In the genomic region with DNA sequence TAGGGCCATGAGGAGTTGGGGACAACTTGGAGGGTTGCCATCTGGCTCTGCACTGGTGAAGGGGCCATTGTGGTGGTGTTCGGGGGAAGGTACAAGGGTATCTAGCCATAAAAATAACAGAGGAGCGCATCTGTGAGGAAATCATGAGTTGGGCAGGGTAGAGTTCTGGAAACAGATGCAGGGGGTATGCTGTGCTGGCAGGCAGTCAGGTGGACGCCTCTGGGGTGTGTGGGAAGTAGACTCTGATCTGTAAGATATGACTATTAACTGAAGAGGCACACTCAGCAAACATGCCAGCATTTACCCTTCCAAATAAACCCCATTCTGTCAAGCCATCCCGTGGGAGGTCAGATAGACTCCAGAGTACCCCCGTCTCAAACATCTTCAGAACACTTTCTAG, we compare ENCODE assay signal across 1 cellular context.
A peak's percentile ranks its signal among the peaks of the same experiment; 100 is the strongest.
TF ChIP-seq lines count a peak whose summit lies in the region.

No MANE protein-coding gene starts in this region.

TF ChIP-seq in HEK293, 187 proteins besides CTCF, POLR2A, EP300 and RAD21 (continued from another document):
- TF ChIP-seq, protein P1, sequence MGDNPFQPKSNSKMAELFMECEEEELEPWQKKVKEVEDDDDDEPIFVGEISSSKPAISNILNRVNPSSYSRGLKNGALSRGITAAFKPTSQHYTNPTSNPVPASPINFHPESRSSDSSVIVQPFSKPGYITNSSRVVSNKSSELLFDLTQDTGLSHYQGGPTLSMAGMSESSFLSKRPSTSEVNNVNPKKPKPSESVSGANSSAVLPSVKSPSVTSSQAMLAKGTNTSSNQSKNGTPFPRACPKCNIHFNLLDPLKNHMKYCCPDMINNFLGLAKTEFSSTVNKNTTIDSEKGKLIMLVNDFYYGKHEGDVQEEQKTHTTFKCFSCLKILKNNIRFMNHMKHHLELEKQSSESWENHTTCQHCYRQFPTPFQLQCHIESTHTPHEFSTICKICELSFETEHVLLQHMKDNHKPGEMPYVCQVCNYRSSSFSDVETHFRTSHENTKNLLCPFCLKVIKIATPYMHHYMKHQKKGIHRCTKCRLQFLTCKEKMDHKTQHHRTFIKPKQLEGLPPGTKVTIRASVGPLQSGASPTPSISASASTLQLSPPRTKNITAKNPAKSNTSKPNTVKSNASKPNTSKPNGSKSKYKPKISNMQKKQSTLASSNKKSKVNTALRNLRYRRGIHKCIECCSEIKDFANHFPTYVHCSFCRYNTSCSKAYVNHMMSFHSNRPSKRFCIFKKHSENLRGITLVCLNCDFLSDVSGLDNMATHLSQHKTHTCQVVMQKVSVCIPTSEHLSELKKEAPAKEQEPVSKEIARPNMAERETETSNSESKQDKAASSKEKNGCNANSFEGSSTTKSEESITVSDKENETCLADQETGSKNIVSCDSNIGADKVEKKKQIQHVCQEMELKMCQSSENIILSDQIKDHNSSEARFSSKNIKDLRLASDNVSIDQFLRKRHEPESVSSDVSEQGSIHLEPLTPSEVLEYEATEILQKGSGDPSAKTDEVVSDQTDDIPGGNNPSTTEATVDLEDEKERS (tag by site-specific recombination; IDR thresholded peaks at IDR 0.05): no peak
- TF ChIP-seq ZNF785 (tag by site-specific recombination; IDR thresholded peaks at IDR 0.05) (no peak), ZNF37A (tag by site-specific recombination; IDR thresholded peaks at IDR 0.05) (no peak), ZNF521 (tag by site-specific recombination; IDR thresholded peaks at IDR 0.05) (no peak), GLIS1 (tag by site-specific recombination; IDR thresholded peaks at IDR 0.05) (peak; percentile 24; the same call in 1 of the 2 replicates)
- TF ChIP-seq, protein P2, sequence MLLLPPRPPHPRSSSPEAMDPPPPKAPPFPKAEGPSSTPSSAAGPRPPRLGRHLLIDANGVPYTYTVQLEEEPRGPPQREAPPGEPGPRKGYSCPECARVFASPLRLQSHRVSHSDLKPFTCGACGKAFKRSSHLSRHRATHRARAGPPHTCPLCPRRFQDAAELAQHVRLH (tag by site-specific recombination; IDR thresholded peaks at IDR 0.05): no peak
